In the genomic region with DNA sequence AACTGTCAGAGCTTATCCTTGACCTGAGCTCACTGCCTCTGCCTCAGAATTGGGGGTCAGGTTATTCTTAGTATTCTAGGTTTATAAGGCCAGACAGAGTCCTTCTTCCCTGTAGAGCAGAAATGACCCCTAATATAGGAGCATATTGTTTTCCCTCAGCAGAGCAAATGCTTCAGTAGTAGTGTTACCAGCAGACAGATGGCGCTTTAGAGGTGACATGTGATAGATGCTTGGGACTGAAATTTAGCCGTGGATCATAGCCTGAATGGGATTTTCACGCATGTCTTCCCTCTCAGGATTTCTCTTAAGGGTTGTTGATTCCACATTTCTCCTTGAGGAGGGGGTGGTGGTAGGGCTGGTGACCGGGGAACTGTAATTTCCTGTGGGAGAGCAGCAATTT, we compare ENCODE assay signal across 9 cellular contexts. TPM values are rescaled to one million over a fixed set of nuclear protein-coding genes. Genes with fewer than 3 reads are reported as not detected.
DNase-seq lines count a peak whose midpoint lies in the region; TF ChIP-seq lines count a peak whose summit lies in the region.
"Had no signal": no experiment of that assay in that cellular context is flagged by ENCODE, and none has a peak within 500 bp of the region (broad histone marks: within the 10 kb centered on the region; RNA-seq: fewer than 3 reads in every experiment).

No MANE protein-coding gene starts in this region.

- H3K4me1 ChIP-seq in HEK293 (ENCODE audit: control insufficient read depth, insufficient read depth, low read length): 0 out of 2 replicates have a peak, but pooled peaks cover under 1% of the 10 kb centered on the region

- H3K4me3 ChIP-seq in HEK293 (ENCODE audit: low read depth, low read length): no peak overlapping the region
- H3K4me3 ChIP-seq in SU-DHL-6 (ENCODE audit: insufficient read depth, low read length, poor library complexity, severe bottlenecking): no peak overlapping the region

- H3K4me2 ChIP-seq in SU-DHL-6 (ENCODE audit: low read depth, low read length, poor library complexity, severe bottlenecking): no peak overlapping the region

- DNase-seq in CD1c-positive myeloid dendritic cell (ENCODE audit: extremely low spot score) (peak; percentile 26), iPS-NIHi7 (ENCODE audit: extremely low spot score) (peak; percentile 43), superior temporal gyrus (ENCODE audit: extremely low spot score) (no peak), T-helper 1 cell (no peak), T1000 (lab: John Stamatoyannopoulos, UW) (no peak)
- DNase-seq in activated CD4-positive, alpha-beta memory T cell treated with anti-CD3 and anti-CD28 coated beads, Interleukin-2, amount 10 ng/mL, durations not matched to agents 7 days and 5 days: no peak
- DNase-seq: NCI-H2029 treated with DMSO at 0.1 percent for 48 hours had no signal

- no peaks in the 10 kb centered on the region for H3K27me3 Mint-ChIP-seq in activated CD4-positive, alpha-beta memory T cell treated with anti-CD3 and anti-CD28 coated beads, Interleukin-2, amount 10 ng/mL, durations not matched to agents 7 days and 5 days

- H3K9me3 ChIP-seq in HEK293 (ENCODE audit: control insufficient read depth, insufficient read depth, low read depth, low read length) (no peaks in the 10 kb centered on the region), SU-DHL-6 (ENCODE audit: insufficient read depth, low read length) (no peaks in the 10 kb centered on the region)

- H3K9me2 ChIP-seq in SU-DHL-6 (replicated peaks; ENCODE audit: insufficient read depth, low read length): no peaks in the 10 kb centered on the region

- no peaks in the 10 kb centered on the region for H3K36me3 Mint-ChIP-seq in activated CD4-positive, alpha-beta memory T cell treated with anti-CD3 and anti-CD28 coated beads, Interleukin-2, amount 10 ng/mL, durations not matched to agents 7 days and 5 days (ENCODE audit: low read depth)

- H3K27ac ChIP-seq in HEK293 (ENCODE audit: extremely low read depth, low read depth, low read length): no peak overlapping the region
- H3K27ac ChIP-seq in SU-DHL-6 (ENCODE audit: low read depth, low read length): no peak overlapping the region

- H2AFZ ChIP-seq in SU-DHL-6 (ENCODE audit: low read depth, low read length, severe bottlenecking): no peak overlapping the region

- POLR2A ChIA-PET in HEK293 (lab: Yijun Ruan, JAX): no interaction called here
- POLR2A ChIA-PET in activated CD4-positive, alpha-beta memory T cell treated with anti-CD3 and anti-CD28 coated beads, Interleukin-2, amount 10 ng/mL, durations not matched to agents 7 days and 5 days (lab: Charles Lee): no interaction called here

- H3K36me3 ChIP-seq in HEK293 (ENCODE audit: control insufficient read depth in 2 of 2, insufficient read depth in 1 of 2, low read length in 2 of 2) (no peaks in the 10 kb centered on the region), SU-DHL-6 (ENCODE audit: low read length) (no peaks in the 10 kb centered on the region)

- H3K9ac ChIP-seq in SU-DHL-6 (ENCODE audit: low read length): no peak overlapping the region

- H3K79me2 ChIP-seq in SU-DHL-6 (ENCODE audit: insufficient read depth, low read length): no peaks in the 10 kb centered on the region

- H3K27me3 ChIP-seq in SU-DHL-6 (ENCODE audit: low read length): no peaks in the 10 kb centered on the region

- H3K4me1 Mint-ChIP-seq in activated CD4-positive, alpha-beta memory T cell treated with anti-CD3 and anti-CD28 coated beads, Interleukin-2, amount 10 ng/mL, durations not matched to agents 7 days and 5 days: peaks cover 21% of the 10 kb centered on the region

- TF ChIP-seq CTCF in HEK293 (tag by site-specific recombination; IDR thresholded peaks at IDR 0.05): peak; percentile 49; the same call in 1 of the 2 replicates
- peak; percentile 72 for TF ChIP-seq CTCF in SU-DHL-6 (IDR thresholded peaks at IDR 0.05; ENCODE audit: insufficient read depth, low read length, poor library complexity, severe bottlenecking)

- H3K4me3 Mint-ChIP-seq in activated CD4-positive, alpha-beta memory T cell treated with anti-CD3 and anti-CD28 coated beads, Interleukin-2, amount 10 ng/mL, durations not matched to agents 7 days and 5 days: no peak overlapping the region

- no peaks in the 10 kb centered on the region; the same call in 1 of the 2 replicates for H4K20me1 ChIP-seq in SU-DHL-6 (ENCODE audit: low read depth, low read length)

- CTCF ChIA-PET in HEK293 (lab: Yijun Ruan, JAX): interaction anchor here (0.7 to 6.9 kb wide), 12 partner anchors 9 to 790 kb away, joined by 3 to 70 read pairs (median 4); a partner anchor contains a TSS
- CTCF ChIA-PET in activated CD4-positive, alpha-beta memory T cell treated with anti-CD3 and anti-CD28 coated beads, Interleukin-2, amount 10 ng/mL, durations not matched to agents 7 days and 5 days (lab: Charles Lee): interaction anchor here (1.2 to 4.1 kb wide), 7 partner anchors 8 to 42 kb away, joined by 3 to 22 read pairs (median 6); no protein-coding TSS in a partner anchor

- no peak overlapping the region for H3K27ac Mint-ChIP-seq in activated CD4-positive, alpha-beta memory T cell treated with anti-CD3 and anti-CD28 coated beads, Interleukin-2, amount 10 ng/mL, durations not matched to agents 7 days and 5 days

- no peaks in the 10 kb centered on the region for H3F3A ChIP-seq in SU-DHL-6 (ENCODE audit: insufficient read depth)

- no peaks in the 10 kb centered on the region for H3K9me3 Mint-ChIP-seq in activated CD4-positive, alpha-beta memory T cell treated with anti-CD3 and anti-CD28 coated beads, Interleukin-2, amount 10 ng/mL, durations not matched to agents 7 days and 5 days

TF ChIP-seq in HEK293, 187 proteins besides CTCF, POLR2A, EP300 and RAD21:
- TF ChIP-seq SALL2 (tag by site-specific recombination; IDR thresholded peaks at IDR 0.05; ENCODE audit: borderline replicate concordance) (no peak), ZNF561 (tag by site-specific recombination; IDR thresholded peaks at IDR 0.05; ENCODE audit: borderline replicate concordance) (0 out of 2 replicates have a peak, but pooled peaks have one; percentile 36)

RNA-seq across cellular contexts. Expression of a gene that starts 24.5 kb away (rescaled TPM):
- 10 to 100 TPM; 59.1 to 59.6 TPM for total RNA-seq in activated CD4-positive, alpha-beta memory T cell treated with anti-CD3 and anti-CD28 coated beads, Interleukin-2, amount 10 ng/mL, durations not matched to agents 7 days and 5 days

Comparison
In these comparisons a context has a peak if more than half of its experiments do, and no peak if none do; other contexts are left out.
1. DNase-seq: peak in CD1c-positive myeloid dendritic cell (single experiment) and iPS-NIHi7 (single experiment); none in superior temporal gyrus (single experiment), T-helper 1 cell (0 of 5), activated CD4-positive, alpha-beta memory T cell treated with anti-CD3 and anti-CD28 coated beads, Interleukin-2, amount 10 ng/mL, durations not matched to agents 7 days and 5 days (single experiment) and T1000 (single experiment).